8 cellular contexts compared by ENCODE assay signal in genomic region chr18:9613550-9614400, GRCh38. TPM values are rescaled to one million over a fixed set of nuclear protein-coding genes. Genes with fewer than 3 reads are reported as not detected.
DNase-seq lines count a peak whose midpoint lies in the region; ATAC-seq and TF ChIP-seq lines count a peak whose summit lies in the region.

No MANE protein-coding gene starts in this region.

- H3K79me2 ChIP-seq in PC-3 (ENCODE audit: low read length) (peaks cover 63% of the 10 kb centered on the region), neural cell (replicated peaks; ENCODE audit: insufficient read depth, low read length) (peaks cover 61% of the 10 kb centered on the region)

- peak; percentile 22 for TF ChIP-seq POLR2A in GM19099 (IDR thresholded peaks at IDR 0.05; ENCODE audit: extremely low read depth, insufficient read length, low read depth)

- BruUV-seq in PC-3 (replicated peaks; lab: Mats Ljungman, UMichigan), result no TSS peak

- DNase-seq in PC-3 (peak; percentile 65), activated gamma-delta T cell (lab: John Stamatoyannopoulos, UW) (peak; percentile 27), foreskin keratinocyte (peak in 1 of 2 donors; percentile 72)

- H3K9me3 ChIP-seq in BLaER1 (no peaks in the 10 kb centered on the region), PC-3 (ENCODE audit: low read length) (no peaks in the 10 kb centered on the region), neural cell (ENCODE audit: low read length) (no peaks in the 10 kb centered on the region)

- ATAC-seq in HG03280 (IDR thresholded peaks at IDR 0.05; ENCODE audit: unreplicated experiment) (peak; percentile 32), PC-3 (peak; percentile 45), foreskin keratinocyte (peak; percentile 33)

- peak overlapping the region; percentile 74 for H3K4me2 ChIP-seq in BLaER1
- peak overlapping the region; percentile 81 for H3K4me2 ChIP-seq in PC-3 (ENCODE audit: low read length)
- peak overlapping the region; percentile 98 for H3K4me2 ChIP-seq in neural cell (ENCODE audit: low read length)

- TF ChIP-seq RAD21 in neural cell (conservative IDR thresholded peaks at IDR 0.05), result peak; percentile 32

- H2AFZ ChIP-seq in PC-3 (ENCODE audit: low read length), result peak overlapping the region; percentile 29
- peak overlapping the region; percentile 31 for H2AFZ ChIP-seq in neural cell (ENCODE audit: low read depth, low read length)

- TF ChIP-seq EP300 in neural cell (conservative IDR thresholded peaks at IDR 0.05; ENCODE audit: poor library complexity, severe bottlenecking), result no peak

- H3K9me2 ChIP-seq in PC-3 (replicated peaks; ENCODE audit: low read length) (no peaks in the 10 kb centered on the region), neural cell (ENCODE audit: insufficient read depth, low read length) (no peaks in the 10 kb centered on the region)

- peak overlapping the region; percentile 94 for H3K27ac ChIP-seq in BLaER1
- H3K27ac ChIP-seq in PC-3 (ENCODE audit: low read length), result peak overlapping the region; percentile 95
- peak overlapping the region; percentile 89 for H3K27ac ChIP-seq in foreskin keratinocyte
- peak overlapping the region; percentile 51 for H3K27ac ChIP-seq in neural cell (ENCODE audit: low read length)
- H3K27ac ChIP-seq in temporal lobe (ENCODE audit: low read depth, low read length), result peak overlapping the region; percentile 50

- H3F3A ChIP-seq in PC-3 (ENCODE audit: low read length, unreplicated experiment) (peaks cover 15% of the 10 kb centered on the region), neural cell (ENCODE audit: insufficient read depth, low read length, poor library complexity, severe bottlenecking) (peaks cover 6% of the 10 kb centered on the region)

- H3K27me3 ChIP-seq in BLaER1 (no peaks in the 10 kb centered on the region), PC-3 (ENCODE audit: low read length) (no peaks in the 10 kb centered on the region), foreskin keratinocyte (no peaks in the 10 kb centered on the region), neural cell (ENCODE audit: insufficient read depth, low read depth, low read length) (no peaks in the 10 kb centered on the region)

- H3K36me3 ChIP-seq in BLaER1 (peaks cover 22% of the 10 kb centered on the region), PC-3 (ENCODE audit: low read depth, low read length) (peaks cover 13% of the 10 kb centered on the region), neural cell (ENCODE audit: insufficient read depth, low read length) (no peaks in the 10 kb centered on the region)

- POLR2A ChIA-PET in PC-3 (lab: Charles Lee; ENCODE audit: unreplicated experiment), result no interaction called here

- H3K9ac ChIP-seq in BLaER1 (peak overlapping the region; percentile 96), PC-3 (ENCODE audit: low read length) (peak overlapping the region; percentile 98), neural cell (ENCODE audit: low read length) (peak overlapping the region; percentile 72)

- CTCF ChIA-PET in PC-3 (lab: Charles Lee), result interaction anchor here (0.6 kb wide), 1 partner anchor 60 kb away, joined by 5 read pairs; no protein-coding TSS in a partner anchor

- H4K20me1 ChIP-seq in BLaER1 (peaks cover 49% of the 10 kb centered on the region), PC-3 (ENCODE audit: low read length) (peaks cover 30% of the 10 kb centered on the region), neural cell (ENCODE audit: insufficient read depth) (no peaks in the 10 kb centered on the region)

- peak overlapping the region; percentile 92 for H3K4me3 ChIP-seq in BLaER1
- peak overlapping the region; percentile 78 for H3K4me3 ChIP-seq in PC-3 (ENCODE audit: low read length)
- H3K4me3 ChIP-seq in neural cell (ENCODE audit: low read length), result peak overlapping the region; percentile 84

- intact Hi-C loops in PC-3 (cut with micrococcal nuclease), result loop anchor here (1.0 to 10.0 kb wide), 3 partner anchors 45 to 301 kb away; partner anchors contain the start of gene VAPA

- H3K4me1 ChIP-seq in BLaER1 (peaks cover 40% of the 10 kb centered on the region), PC-3 (ENCODE audit: insufficient read depth, low read length) (peaks cover 68% of the 10 kb centered on the region), foreskin keratinocyte (peaks cover 34% of the 10 kb centered on the region)

- TF ChIP-seq CTCF in PC-3 (conservative IDR thresholded peaks at IDR 0.05; ENCODE audit: low read depth, low read length), result no peak; the same call in 1 of the 2 replicates
- TF ChIP-seq CTCF in foreskin keratinocyte (conservative IDR thresholded peaks at IDR 0.05), result peak; percentile 27
- peak; percentile 31 for TF ChIP-seq CTCF in neural cell (IDR thresholded peaks at IDR 0.05; ENCODE audit: poor library complexity, severe bottlenecking)

TF ChIP-seq in neural cell, 6 proteins besides CTCF, POLR2A, EP300 and RAD21:
- TF ChIP-seq REST (IDR thresholded peaks at IDR 0.05; ENCODE audit: borderline replicate concordance) (no peak), EZH2 (IDR thresholded peaks at IDR 0.05; ENCODE audit: borderline replicate concordance, insufficient read depth, low read length, poor library complexity, severe bottlenecking) (no peak), POLR2AphosphoS5 (IDR thresholded peaks at IDR 0.05) (peak; percentile 14), MXI1 (conservative IDR thresholded peaks at IDR 0.05; ENCODE audit: poor library complexity, severe bottlenecking) (peak; percentile 25), TAF1 (IDR thresholded peaks at IDR 0.05; ENCODE audit: low read depth) (no peak)

RNA-seq across cellular contexts. Expression of gene PPP4R1, which starts 0.6 kb away (rescaled TPM):
- 154 and 185 TPM in 2 replicates for total RNA-seq in PC-3 (2014; rRNA removed)
- total RNA-seq in foreskin keratinocyte, result 142 and 147 TPM in 2 replicates
- 53.3 and 58.5 TPM in 2 replicates for polyA plus RNA-seq in foreskin keratinocyte
- polyA plus RNA-seq in neural cell, result 127 and 134 TPM in 2 replicates
- polyA minus RNA-seq in neural cell, result 282 and 284 TPM in 2 replicates
- 101 TPM for total RNA-seq in temporal lobe
